ENCODE assay signal across 1 cellular context in genomic region chr11:47243454-47243853, GRCh38.
A peak's percentile ranks its signal among the peaks of the same experiment; 100 is the strongest.
TF ChIP-seq lines count a peak whose summit lies in the region.

No MANE protein-coding gene starts in this region.

TF ChIP-seq in HepG2, 621 proteins besides CTCF, POLR2A, EP300 and RAD21 (continues in another document):
- no peak for TF ChIP-seq PHF21A (CRISPR knock-in tag; IDR thresholded peaks at IDR 0.05)
- TF ChIP-seq CSRNP1 (CRISPR knock-in tag; IDR thresholded peaks at IDR 0.05) = no peak
- TF ChIP-seq ZNF749 (CRISPR knock-in tag; IDR thresholded peaks at IDR 0.05; ENCODE audit: borderline replicate concordance) = no peak
- TF ChIP-seq ATM (IDR thresholded peaks at IDR 0.05; ENCODE audit: borderline replicate concordance) = no peak
- TF ChIP-seq DRAP1 (CRISPR knock-in tag; IDR thresholded peaks at IDR 0.05) = no peak
- no peak for TF ChIP-seq DR1 (CRISPR knock-in tag; IDR thresholded peaks at IDR 0.05)
- no peak for TF ChIP-seq ZNF75D (CRISPR knock-in tag; IDR thresholded peaks at IDR 0.05; ENCODE audit: borderline replicate concordance)
- peak; percentile 70 for TF ChIP-seq ELF3 (CRISPR knock-in tag; IDR thresholded peaks at IDR 0.05)
- no peak for TF ChIP-seq CCDC6 (CRISPR knock-in tag; IDR thresholded peaks at IDR 0.05)
- TF ChIP-seq YEATS4 (CRISPR knock-in tag; IDR thresholded peaks at IDR 0.05; ENCODE audit: borderline replicate concordance) = no peak
- TF ChIP-seq MXD3 (CRISPR knock-in tag; IDR thresholded peaks at IDR 0.05) = no peak
- no peak for TF ChIP-seq GPBP1L1 (CRISPR knock-in tag; IDR thresholded peaks at IDR 0.05)
- peak; percentile 82; the same call in 1 of the 2 replicates for TF ChIP-seq FOXK1 (CRISPR knock-in tag; IDR thresholded peaks at IDR 0.05; ENCODE audit: borderline replicate concordance, low read depth)
- no peak for TF ChIP-seq ASH2L (IDR thresholded peaks at IDR 0.05; ENCODE audit: insufficient read length, low read depth, low read length)
- TF ChIP-seq ZNF280D (CRISPR knock-in tag; IDR thresholded peaks at IDR 0.05) = no peak
- TF ChIP-seq AKNA (CRISPR knock-in tag; IDR thresholded peaks at IDR 0.05; ENCODE audit: borderline replicate concordance) = no peak
- TF ChIP-seq ZMAT5 (CRISPR knock-in tag; IDR thresholded peaks at IDR 0.05; ENCODE audit: borderline replicate concordance, low read depth) = no peak
- TF ChIP-seq UBTF (CRISPR knock-in tag; IDR thresholded peaks at IDR 0.05) = no peak
- TF ChIP-seq ZNF460 (CRISPR knock-in tag; IDR thresholded peaks at IDR 0.05; ENCODE audit: borderline replicate concordance) = no peak
- TF ChIP-seq ZNF616 (CRISPR knock-in tag; IDR thresholded peaks at IDR 0.05; ENCODE audit: low read depth) = no peak
- TF ChIP-seq ZBTB26 (CRISPR knock-in tag; IDR thresholded peaks at IDR 0.05; ENCODE audit: borderline replicate concordance) = no peak
- TF ChIP-seq GPN1 (CRISPR knock-in tag; IDR thresholded peaks at IDR 0.05; ENCODE audit: borderline replicate concordance) = no peak
- TF ChIP-seq HIVEP1 (CRISPR knock-in tag; IDR thresholded peaks at IDR 0.05) = no peak
- no peak for TF ChIP-seq TRIM24 (CRISPR knock-in tag; IDR thresholded peaks at IDR 0.05)
- no peak for TF ChIP-seq CREB3 (CRISPR knock-in tag; IDR thresholded peaks at IDR 0.05)
- TF ChIP-seq ZNF207 (IDR thresholded peaks at IDR 0.05; ENCODE audit: borderline replicate concordance) = no peak
- TF ChIP-seq MBD4 (IDR thresholded peaks at IDR 0.05; ENCODE audit: borderline replicate concordance, low read length) = peak; percentile 48; the same call in 1 of the 2 replicates
- no peak for TF ChIP-seq SIX4 (CRISPR knock-in tag; IDR thresholded peaks at IDR 0.05)
- 0 out of 2 replicates have a peak, but pooled peaks have one; percentile 56 for TF ChIP-seq SIN3A (IDR thresholded peaks at IDR 0.05; ENCODE audit: borderline replicate concordance, low read depth, low read length)
- TF ChIP-seq SALL1 (CRISPR knock-in tag; IDR thresholded peaks at IDR 0.05) = 0 out of 2 replicates have a peak, but pooled peaks have one; percentile 24
- no peak for TF ChIP-seq ZSCAN25 (CRISPR knock-in tag; IDR thresholded peaks at IDR 0.05)
- TF ChIP-seq FOXP1 (IDR thresholded peaks at IDR 0.05) = peak; percentile 78
- TF ChIP-seq FOXP1 (CRISPR knock-in tag; IDR thresholded peaks at IDR 0.05) = peak; percentile 91
- TF ChIP-seq ZNF747 (CRISPR knock-in tag; IDR thresholded peaks at IDR 0.05; ENCODE audit: borderline replicate concordance) = no peak
- no peak for TF ChIP-seq EZH2 (conservative IDR thresholded peaks at IDR 0.05; ENCODE audit: low read depth, low read length)
- 0 out of 2 replicates have a peak, but pooled peaks have one; percentile 14 for TF ChIP-seq FOXO1 (CRISPR knock-in tag; IDR thresholded peaks at IDR 0.05)
- TF ChIP-seq ZNF329 (CRISPR knock-in tag; IDR thresholded peaks at IDR 0.05; ENCODE audit: low read depth) = peak; percentile 39; the same call in 1 of the 2 replicates
- TF ChIP-seq ZNF780A (CRISPR knock-in tag; IDR thresholded peaks at IDR 0.05) = no peak
- no peak for TF ChIP-seq KLF9 (CRISPR knock-in tag; IDR thresholded peaks at IDR 0.05; ENCODE audit: low read depth)
- no peak for TF ChIP-seq ZFP1 (CRISPR knock-in tag; IDR thresholded peaks at IDR 0.05)
- TF ChIP-seq PPARG (CRISPR knock-in tag; conservative IDR thresholded peaks at IDR 0.05) = no peak
- TF ChIP-seq LRRFIP1 (CRISPR knock-in tag; conservative IDR thresholded peaks at IDR 0.05) = no peak
